In the genomic region with DNA sequence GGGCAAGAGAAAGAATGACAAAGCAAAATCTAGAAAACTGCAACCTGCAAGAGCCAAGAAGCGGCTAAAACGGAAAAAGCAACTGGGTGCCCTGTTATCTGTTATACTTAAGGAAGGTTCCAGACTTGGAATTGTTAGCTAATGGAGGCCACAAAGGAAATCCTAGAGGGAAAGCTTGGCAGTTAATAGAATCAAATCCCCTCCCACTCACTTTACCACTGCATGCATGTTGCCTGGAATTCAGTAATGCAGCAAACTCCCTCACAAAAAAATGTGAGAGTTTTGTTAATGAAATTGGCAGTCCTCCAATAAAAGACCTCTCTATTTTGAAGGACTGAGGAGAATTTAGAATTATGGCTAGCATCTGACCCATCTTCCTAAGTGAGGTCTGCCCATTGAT, we compare ENCODE assay signal across 31 cellular contexts.
"Had no signal": no experiment of that assay in that cellular context is flagged by ENCODE, and none has a peak within 500 bp of the region (broad histone marks: within the 10 kb centered on the region; RNA-seq: fewer than 3 reads in every experiment).

No MANE protein-coding gene starts in this region.

- H3K27ac ChIP-seq: body of pancreas, colonic mucosa, dorsolateral prefrontal cortex, foreskin keratinocyte, heart left ventricle, left lung, lower lobe of right lung, neutrophil, ovary, sigmoid colon, suprapubic skin, tibial nerve, WERI-Rb-1 had no signal

- H3K4me3 Mint-ChIP-seq: effector memory CD8-positive, alpha-beta T cell; immature natural killer cell; nephron; stimulated activated naive B cell treated with anti-CD40 and anti-IgM and Interleukin-4, amounts not matched to agents 10 μg/mL and 1 μg/mL and 100 μg/mL, for 72 hours had no signal

- H3K9me3 Mint-ChIP-seq: effector memory CD8-positive, alpha-beta T cell; stimulated activated naive B cell treated with anti-CD40 and anti-IgM and Interleukin-4, amounts not matched to agents 10 μg/mL and 1 μg/mL and 100 μg/mL, for 72 hours had no signal

- H3K36me3 ChIP-seq: colonic mucosa, heart left ventricle, left lung, lower lobe of right lung, neutrophil, ovary, sigmoid colon, suprapubic skin, tibial nerve, WERI-Rb-1 had no signal

- ATAC-seq: activated CD4-positive, CD25-positive, alpha-beta regulatory T cell treated with anti-CD3 and anti-CD28 coated beads, Interleukin-2, amount 50 U/mL, for 24 hours; body of pancreas; effector memory CD8-positive, alpha-beta T cell; foreskin keratinocyte; heart left ventricle; left lung; lower lobe of right lung; stimulated activated naive B cell treated with anti-CD40 and anti-IgM and Interleukin-4, amounts not matched to agents 10 μg/mL and 1 μg/mL and 100 μg/mL, for 72 hours had no signal

- DNase-seq: activated CD4-positive, alpha-beta T cell treated with anti-CD3 and anti-CD28 coated beads for 48 hours; activated CD4-positive, alpha-beta T cell treated with anti-CD3 and anti-CD28 coated beads, Interleukin-2, amount 50 U/mL, for 48 hours; activated CD8-positive, alpha-beta memory T cell treated with anti-CD3 and anti-CD28 coated beads, Interleukin-2, amount 50 U/mL, for 4 hours; activated gamma-delta T cell; activated naive CD4-positive, alpha-beta T cell treated with anti-CD3 and anti-CD28 coated beads, Interleukin-2, amount 50 U/mL, for 16 hours; activated T-cell treated with anti-CD3 and anti-CD28 coated beads, Interleukin-2, amount 50 U/mL, for 1 hour; amygdala; body of pancreas; colonic mucosa; dorsolateral prefrontal cortex; effector memory CD8-positive, alpha-beta T cell; foreskin keratinocyte; heart left ventricle; hypothalamus; immature natural killer cell; left lung; lower lobe of right lung; ovary; retina; sigmoid colon; stimulated activated CD4-positive, alpha-beta T cell treated with anti-CD3 and anti-CD28 coated beads, Interleukin-15, amount 100 ng/mL, for 24 hours; stimulated activated CD4-positive, alpha-beta T cell treated with anti-CD3 and anti-CD28 coated beads, Interleukin-2, amount 100 ng/mL, for 24 hours; stimulated activated naive B cell treated with anti-CD40 and anti-IgM and Interleukin-4, amounts not matched to agents 10 μg/mL and 1 μg/mL and 100 μg/mL, for 72 hours; T-helper 9 cell; WERI-Rb-1 had no signal

- H3K4me1 Mint-ChIP-seq: immature natural killer cell; nephron; stimulated activated naive B cell treated with anti-CD40 and anti-IgM and Interleukin-4, amounts not matched to agents 10 μg/mL and 1 μg/mL and 100 μg/mL, for 72 hours had no signal

- H3K27ac Mint-ChIP-seq: effector memory CD8-positive, alpha-beta T cell; immature natural killer cell; progenitor cell of endocrine pancreas; stimulated activated naive B cell treated with anti-CD40 and anti-IgM and Interleukin-4, amounts not matched to agents 10 μg/mL and 1 μg/mL and 100 μg/mL, for 72 hours had no signal

- H3K4me1 ChIP-seq: body of pancreas, colonic mucosa, left lung, lower lobe of right lung, sigmoid colon had no signal

- H3K27me3 ChIP-seq: colonic mucosa, dorsolateral prefrontal cortex, foreskin keratinocyte, heart left ventricle, left lung, neutrophil, ovary, sigmoid colon, suprapubic skin, tibial nerve had no signal

- H3K9me3 ChIP-seq: body of pancreas, colonic mucosa, heart left ventricle, left lung, lower lobe of right lung, neutrophil, ovary, sigmoid colon, suprapubic skin, tibial nerve had no signal

- H3K27me3 Mint-ChIP-seq: effector memory CD8-positive, alpha-beta T cell; progenitor cell of endocrine pancreas; stimulated activated naive B cell treated with anti-CD40 and anti-IgM and Interleukin-4, amounts not matched to agents 10 μg/mL and 1 μg/mL and 100 μg/mL, for 72 hours had no signal

- H3K4me3 ChIP-seq: body of pancreas, colonic mucosa, dorsolateral prefrontal cortex, heart left ventricle, left lung, lower lobe of right lung, ovary, sigmoid colon, suprapubic skin, tibial nerve had no signal
